Comparison of ENCODE assay signal across 12 cellular contexts in the genomic region with DNA sequence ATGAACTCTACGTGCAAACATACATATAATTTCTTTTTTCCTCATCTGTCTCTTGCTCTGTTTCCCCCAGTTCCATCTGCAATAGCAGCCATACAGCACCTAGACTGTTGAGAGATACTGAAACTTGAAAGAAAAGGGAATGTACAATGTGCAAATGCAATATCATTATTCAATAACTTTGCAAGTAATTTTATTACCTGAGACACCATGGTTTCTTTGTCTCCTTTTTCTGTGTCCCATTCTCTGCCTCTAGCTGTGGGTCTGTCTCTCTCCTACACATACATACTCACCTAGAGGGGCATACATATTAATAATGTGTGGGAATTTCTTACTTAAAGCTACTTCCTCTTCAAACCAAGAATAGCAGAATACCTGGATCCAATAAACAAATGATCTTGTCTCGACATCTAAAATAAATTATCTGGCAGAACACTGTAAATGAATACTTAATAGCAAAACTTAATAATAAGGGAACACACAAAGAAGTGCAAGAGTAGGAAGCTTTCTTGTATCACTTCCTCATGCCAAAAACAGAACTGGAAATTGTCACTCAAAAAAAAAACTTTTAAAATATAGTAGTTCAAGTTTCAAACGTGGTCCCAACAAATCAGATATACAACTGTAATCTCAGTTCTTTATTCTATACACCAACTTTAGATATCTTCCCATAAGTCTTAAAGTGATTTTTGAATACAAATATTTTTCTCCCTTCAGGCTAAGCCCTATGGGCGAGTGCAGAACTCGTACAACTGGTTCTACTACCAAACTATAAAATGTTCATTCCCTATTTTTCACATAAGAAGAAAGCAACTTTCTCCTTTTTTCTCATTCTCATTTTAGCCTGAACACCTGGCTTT.
DNase-seq lines count a peak whose midpoint lies in the region; ATAC-seq and TF ChIP-seq lines count a peak whose summit lies in the region.
"Had no signal": no experiment of that assay in that cellular context is flagged by ENCODE, and none has a peak within 500 bp of the region (broad histone marks: within the 10 kb centered on the region; RNA-seq: fewer than 3 reads in every experiment).

No MANE protein-coding gene starts in this region.

- WGBS in smooth muscle cell (ENCODE audit: low lambda C conversion rate), result 80% methylated on average over 5 of the region's 5 CpGs
- WGBS in prostate gland, result 25% methylated on average over 5 of the region's 5 CpGs

- no peaks in the 10 kb centered on the region for H4K20me1 ChIP-seq in smooth muscle cell (ENCODE audit: low read depth)

- intact Hi-C loops in prostate gland (cut with DNase I), result loop anchor here (10.0 kb wide), 1 partner anchor 195 kb away; a partner anchor contains a TSS

- H3K4me1 ChIP-seq in smooth muscle cell (ENCODE audit: low read depth) (peaks cover 11% of the 10 kb centered on the region), prostate gland (replicated peaks) (peaks cover 2% of the 10 kb centered on the region)

- ATAC-seq in HG02763 (IDR thresholded peaks at IDR 0.05; ENCODE audit: unreplicated experiment), result peak; percentile 48
- ATAC-seq: gastroesophageal sphincter, left ventricle myocardium superior had no signal

- H3K79me2 ChIP-seq in smooth muscle cell (ENCODE audit: low read depth), result no peaks in the 10 kb centered on the region

- H3K36me3 ChIP-seq in smooth muscle cell (ENCODE audit: low read depth) (no peaks in the 10 kb centered on the region), prostate gland (no peaks in the 10 kb centered on the region)
- H3K36me3 ChIP-seq: gastroesophageal sphincter, tibial nerve had no signal

- H3K9me3 ChIP-seq in smooth muscle cell (replicated peaks; ENCODE audit: low read depth) (no peaks in the 10 kb centered on the region), prostate gland (no peaks in the 10 kb centered on the region)
- H3K9me3 ChIP-seq: gastroesophageal sphincter, tibial nerve had no signal

- H3K27ac ChIP-seq in smooth muscle cell (ENCODE audit: low read depth) (no peak overlapping the region), prostate gland (peak overlapping the region in 1 of 2 donors; percentile 9)
- H3K27ac ChIP-seq: gastroesophageal sphincter had no signal

- H3F3A ChIP-seq in smooth muscle cell (ENCODE audit: low read depth), result peaks cover 6% of the 10 kb centered on the region

- peak overlapping the region; percentile 41 for H3K4me2 ChIP-seq in smooth muscle cell

- DNase-seq in SKM-1 treated with dmso at 0.1 percent for 144 hours (lab: John Stamatoyannopoulos, UW; ENCODE audit: unreplicated experiment) (peak; percentile 23), SKM-1 (lab: John Stamatoyannopoulos, UW; ENCODE audit: unreplicated experiment) (no peak), MV-4-11 (lab: John Stamatoyannopoulos, UW) (peak; percentile 54), smooth muscle cell (lab: John Stamatoyannopoulos, UW; ENCODE audit: unreplicated experiment) (no peak), amniotic stem cell (lab: John Stamatoyannopoulos, UW) (no peak), hippocampal formation (lab: John Stamatoyannopoulos, UW) (no peak), prostate gland (ENCODE audit: low spot score) (no peak)
- DNase-seq: activated CD4-positive, CD25-positive, alpha-beta regulatory T cell; left ventricle myocardium superior had no signal

- no peak overlapping the region for H3K9ac ChIP-seq in smooth muscle cell (ENCODE audit: low read depth)

- no peak for TF ChIP-seq POLR2A in prostate gland (IDR thresholded peaks at IDR 0.05)

- no peak overlapping the region for H3K4me3 ChIP-seq in smooth muscle cell
- no peak overlapping the region for H3K4me3 ChIP-seq in prostate gland
- H3K4me3 ChIP-seq: gastroesophageal sphincter, tibial nerve had no signal

- no peak for TF ChIP-seq CTCF in smooth muscle cell (IDR thresholded peaks at IDR 0.05; ENCODE audit: borderline replicate concordance, insufficient read depth, poor library complexity, severe bottlenecking)
- TF ChIP-seq CTCF in prostate gland (IDR thresholded peaks at IDR 0.05), result no peak

- H2AFZ ChIP-seq in smooth muscle cell (ENCODE audit: low read depth), result no peak overlapping the region

- H3K27me3 ChIP-seq in smooth muscle cell (ENCODE audit: low read depth) (no peaks in the 10 kb centered on the region), prostate gland (replicated peaks; ENCODE audit: insufficient read depth) (no peaks in the 10 kb centered on the region)
- H3K27me3 ChIP-seq: gastroesophageal sphincter, tibial nerve had no signal

Comparison
In these comparisons a context has a peak if more than half of its experiments do, and no peak if none do; other contexts are left out.
1. DNase-seq: peak in SKM-1 treated with dmso at 0.1 percent for 144 hours (single experiment) and MV-4-11 (single experiment); none in SKM-1 (single experiment), smooth muscle cell (single experiment), amniotic stem cell (single experiment), hippocampal formation (0 of 2) and prostate gland (single experiment).